22 cellular contexts compared by ENCODE assay signal in the genomic region with DNA sequence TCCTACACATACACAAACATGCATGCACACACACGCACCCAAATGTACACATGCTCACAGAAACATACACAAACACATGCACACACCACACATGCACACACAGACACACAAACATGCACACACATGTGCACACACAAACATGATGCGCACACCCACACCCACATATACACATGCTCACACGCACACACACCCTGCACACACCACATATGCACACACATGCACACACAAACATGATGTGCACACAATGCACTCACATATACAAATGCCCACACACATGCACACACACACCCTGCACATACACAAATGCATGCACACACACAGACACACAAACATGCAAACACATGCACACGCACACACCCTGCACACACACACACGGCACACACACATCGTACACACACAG. TPM values are rescaled to one million over a fixed set of nuclear protein-coding genes. Genes with fewer than 3 reads are reported as not detected.
DNase-seq lines count a peak whose midpoint lies in the region; ATAC-seq, FAIRE-seq and TF ChIP-seq lines count a peak whose summit lies in the region.
"Had no signal": no experiment of that assay in that cellular context is flagged by ENCODE, and none has a peak within 500 bp of the region (broad histone marks: within the 10 kb centered on the region; RNA-seq: fewer than 3 reads in every experiment).

No MANE protein-coding gene starts in this region.

- in situ Hi-C loops in HepG2 (cut with HindIII; ENCODE audit: extremely low pct_ligation_motif_present, low pct_unique_long_range_greater_than_20kb) (no loop called here), K562 (cut with MboI) (no loop called here)

- TF ChIP-seq CTCF in HepG2 (CRISPR knock-in tag; IDR thresholded peaks at IDR 0.05) (no peak), right lobe of liver (IDR thresholded peaks at IDR 0.05) (no peak), K562 (IDR thresholded peaks at IDR 0.05 in 2 of 3, conservative IDR thresholded peaks at IDR 0.05 in 1 of 3; ENCODE audit: insufficient read depth in 2 of 3, low read depth in 1 of 3, low read length in 3 of 3) (no peak), left lung (IDR thresholded peaks at IDR 0.05) (no peak), colonic mucosa (IDR thresholded peaks at IDR 0.05) (no peak)

- H3K14ac ChIP-seq in mesenchymal stem cell (ENCODE audit: low read length in 2 of 2) = peak overlapping the region in 1 of 2 experiments; percentile 94

- intact Hi-C loops in HepG2 (cut with micrococcal nuclease; ENCODE audit: unreplicated experiment) = no loop called here
- intact Hi-C loops in right lobe of liver (cut with DNase I) = no loop called here
- intact Hi-C loops in K562 (cut with micrococcal nuclease) = no loop called here
- intact Hi-C loops in left lung (cut with DNase I) = no loop called here
- intact Hi-C loops in colonic mucosa (cut with DNase I) = no loop called here

- no peak overlapping the region for H2BK15ac ChIP-seq in mesenchymal stem cell (ENCODE audit: low read depth, poor library complexity, severe bottlenecking)

- H2BK12ac ChIP-seq in mesenchymal stem cell (ENCODE audit: low read length in 2 of 2) = peak overlapping the region in 1 of 2 experiments; percentile 35

- H3K4ac ChIP-seq in mesenchymal stem cell (ENCODE audit: low read depth in 1 of 2, low read length in 2 of 2) = no peak overlapping the region

- TF ChIP-seq EP300 in HepG2 (IDR thresholded peaks at IDR 0.05; ENCODE audit: low read depth in 2 of 2, low read length in 2 of 2) = no peak
- TF ChIP-seq EP300 in HepG2 (CRISPR knock-in tag; IDR thresholded peaks at IDR 0.05; ENCODE audit: borderline replicate concordance) = no peak
- no peak for TF ChIP-seq EP300 in K562 (IDR thresholded peaks at IDR 0.05; ENCODE audit: low read length)

- H3K27me3 ChIP-seq in HepG2 (ENCODE audit: control insufficient read depth in 1 of 2, insufficient read depth in 2 of 2, low read length in 2 of 2) = peaks cover 0 to 11% of the 10 kb centered on the region in 2 experiments; a peak in 2 of 5 replicates
- no peaks in the 10 kb centered on the region for H3K27me3 ChIP-seq in right lobe of liver
- no peaks in the 10 kb centered on the region for H3K27me3 ChIP-seq in K562 (ENCODE audit: control insufficient read depth in 2 of 2, insufficient read depth in 2 of 2, low read length in 2 of 2)
- no peaks in the 10 kb centered on the region for H3K27me3 ChIP-seq in mesenchymal stem cell (ENCODE audit: control insufficient read depth in 1 of 2, insufficient read depth in 1 of 2, low read length in 2 of 2)
- no peaks in the 10 kb centered on the region for H3K27me3 ChIP-seq in left lung
- H3K27me3 ChIP-seq in colonic mucosa = no peaks in the 10 kb centered on the region

- H3K4me2 ChIP-seq in HepG2 (ENCODE audit: low read depth, low read length) (no peak overlapping the region), K562 (ENCODE audit: insufficient read depth, low read length) (peak overlapping the region; percentile 12; the same call in 1 of the 2 replicates), mesenchymal stem cell (ENCODE audit: low read length, poor library complexity, severe bottlenecking) (no peak overlapping the region)
- H3K4me2 ChIP-seq: KMS-11 had no signal

- no peak overlapping the region for H2BK120ac ChIP-seq in mesenchymal stem cell (ENCODE audit: low read depth, low read length)

- no peak overlapping the region for H2AK5ac ChIP-seq in mesenchymal stem cell (ENCODE audit: low read length, severe bottlenecking)

- H4K8ac ChIP-seq in mesenchymal stem cell (ENCODE audit: low read length) = no peak overlapping the region

- H3K23ac ChIP-seq in mesenchymal stem cell (ENCODE audit: low read length in 2 of 2) = no peak overlapping the region

- no peak overlapping the region for H3K27ac ChIP-seq in HepG2 (ENCODE audit: extremely low read length, insufficient read depth, low read length)
- no peak overlapping the region for H3K27ac ChIP-seq in right lobe of liver
- H3K27ac ChIP-seq in K562 (ENCODE audit: extremely low read depth, low read depth, low read length) = no peak overlapping the region
- no peak overlapping the region for H3K27ac ChIP-seq in mesenchymal stem cell (ENCODE audit: low read length, poor library complexity, severe bottlenecking)
- no peak overlapping the region for H3K27ac ChIP-seq in left lung
- no peak overlapping the region for H3K27ac ChIP-seq in colonic mucosa
- H3K27ac ChIP-seq: KMS-11 had no signal

- H3K9me1 ChIP-seq in K562 (ENCODE audit: control insufficient read depth, insufficient read depth, low read length) = no peaks in the 10 kb centered on the region

- POLR2A ChIA-PET in HepG2 (lab: Yijun Ruan, JAX) = no interaction called here
- POLR2A ChIA-PET in K562 (lab: Yijun Ruan, JAX) = interaction anchor here (0.9 kb wide), 1 partner anchor 9 kb away, joined by 3 read pairs; no protein-coding TSS in a partner anchor

- H2BK5ac ChIP-seq in mesenchymal stem cell (ENCODE audit: low read depth, low read length, poor library complexity, severe bottlenecking) = no peak overlapping the region

- WGBS in HepG2 (ENCODE audit: low lambda C conversion rate) = 64% methylated on average over 6 of the region's 6 CpGs
- WGBS in right lobe of liver (ENCODE audit: insufficient coverage, low coverage, low lambda C conversion rate, missing lambda C conversion rate) = 93% methylated on average over 4 of the region's 6 CpGs
- 71% methylated on average over 5 of the region's 6 CpGs for WGBS in K562 (ENCODE audit: insufficient coverage, low coverage, missing lambda C conversion rate)
- WGBS in mesenchymal stem cell = 96% methylated on average over 6 of the region's 6 CpGs

- H4K91ac ChIP-seq in mesenchymal stem cell (ENCODE audit: low read length) = peak overlapping the region; percentile 76

- H3K9me3 ChIP-seq in HepG2 (ENCODE audit: low read length) (no peaks in the 10 kb centered on the region), right lobe of liver (no peaks in the 10 kb centered on the region), K562 (replicated peaks; ENCODE audit: control insufficient read depth, insufficient read depth, low read depth, low read length) (peaks cover 6% of the 10 kb centered on the region; the same call in 1 of the 2 replicates), mesenchymal stem cell (ENCODE audit: control insufficient read depth, low read length) (peaks cover 7% of the 10 kb centered on the region), left lung (no peaks in the 10 kb centered on the region), colonic mucosa (no peaks in the 10 kb centered on the region)

- H3K36me3 ChIP-seq in HepG2 (replicated peaks in 1 of 2; ENCODE audit: control insufficient read depth in 1 of 2, insufficient read depth in 2 of 2, low read length in 2 of 2) (no peaks in the 10 kb centered on the region), right lobe of liver (no peaks in the 10 kb centered on the region), K562 (ENCODE audit: control insufficient read depth, insufficient read depth, low read length) (no peaks in the 10 kb centered on the region), mesenchymal stem cell (ENCODE audit: control insufficient read depth in 1 of 2, insufficient read depth in 2 of 2, low read depth in 1 of 2, low read length in 2 of 2) (no peaks in the 10 kb centered on the region), left lung (no peaks in the 10 kb centered on the region), colonic mucosa (no peaks in the 10 kb centered on the region)

- BruUV-seq in HepG2 (replicated peaks; lab: Mats Ljungman, UMichigan) (no TSS peak), K562 (replicated peaks; lab: Mats Ljungman, UMichigan) (no TSS peak)

- no peaks in the 10 kb centered on the region for H4K20me1 ChIP-seq in HepG2 (ENCODE audit: insufficient read depth, low read length)
- H4K20me1 ChIP-seq in K562 (replicated peaks; ENCODE audit: control insufficient read depth, insufficient read depth, low read length) = no peaks in the 10 kb centered on the region

- CTCF ChIA-PET in HepG2 (lab: Yijun Ruan, JAX; ENCODE audit: low intra/inter-chr PET ratio, low total read pairs) (no interaction called here), K562 (lab: Yijun Ruan, JAX; ENCODE audit: low intra/inter-chr PET ratio) (no interaction called here)

- peak overlapping the region in 1 of 2 experiments; percentile 69 for H3K18ac ChIP-seq in mesenchymal stem cell (ENCODE audit: low read depth in 1 of 2, low read length in 2 of 2)

- TF ChIP-seq RAD21 in HepG2 (CRISPR knock-in tag; IDR thresholded peaks at IDR 0.05) (no peak), K562 (CRISPR knock-in tag; conservative IDR thresholded peaks at IDR 0.05 in 1 of 2, IDR thresholded peaks at IDR 0.05 in 1 of 2) (no peak)

- no peaks in the 10 kb centered on the region for H3K79me2 ChIP-seq in HepG2 (ENCODE audit: insufficient read depth, low read length)
- no peaks in the 10 kb centered on the region for H3K79me2 ChIP-seq in K562 (ENCODE audit: control insufficient read depth, insufficient read depth, low read length)

- FAIRE-seq in HepG2 (lab: Jason Lieb, UNC) (peak; percentile 21), K562 (lab: Jason Lieb, UNC) (peak; percentile 48), urothelium cell line (lab: Jason Lieb, UNC) (peak; percentile 96)
- FAIRE-seq: RCC 7860 had no signal

- TF ChIP-seq POLR2A in HepG2 (IDR thresholded peaks at IDR 0.05; ENCODE audit: insufficient read depth in 1 of 2, low read depth in 2 of 2, low read length in 2 of 2) (no peak), right lobe of liver (IDR thresholded peaks at IDR 0.05) (no peak), K562 (conservative IDR thresholded peaks at IDR 0.05) (no peak)

- H3K79me1 ChIP-seq in mesenchymal stem cell (replicated peaks; ENCODE audit: low read length, poor library complexity, severe bottlenecking) = no peaks in the 10 kb centered on the region

- H2AFZ ChIP-seq in HepG2 (ENCODE audit: low read length) (no peak overlapping the region), K562 (ENCODE audit: low read depth, low read length) (no peak overlapping the region), mesenchymal stem cell (ENCODE audit: low read depth, low read length) (no peak overlapping the region)

- DNase-seq in HepG2 (ENCODE audit: low spot score) (no peak), right lobe of liver (no peak), K562 (ENCODE audit: extremely low read depth in 1 of 4, low spot score in 3 of 4) (no peak), mesenchymal stem cell (no peak), urothelium cell line (ENCODE audit: low spot score) (no peak), left lung (no peak), colonic mucosa (no peak)
- DNase-seq: CD4-positive, alpha-beta T cell; DMS153; GDM1; GOT3; NCI-H1048; NCI-H1436; NCI-H2029; NCI-H2171; NCI-H526 treated with DMSO at 0.1 percent for 48 hours; NK-92 treated with Interleukin-12 subunit alpha and Interleukin-12 subunit beta, amount 100 ng/mL, for 24 hours had no signal

- H3K9ac ChIP-seq in HepG2 (ENCODE audit: insufficient read depth, low read depth, low read length) (no peak overlapping the region), K562 (ENCODE audit: insufficient read depth in 1 of 2, low read depth in 2 of 2, low read length in 2 of 2) (no peak overlapping the region), mesenchymal stem cell (ENCODE audit: low read length) (no peak overlapping the region), colonic mucosa (ENCODE audit: low read depth in 2 of 2, low read length in 2 of 2) (no peak overlapping the region)
- H3K9ac ChIP-seq: KMS-11 had no signal

- no peak for ATAC-seq in HepG2
- ATAC-seq in right lobe of liver = no peak
- no peak for ATAC-seq in K562
- no peak for ATAC-seq in left lung
- ATAC-seq in GM21360 (IDR thresholded peaks at IDR 0.05; ENCODE audit: unreplicated experiment) = no peak
- ATAC-seq: Right ventricle myocardium inferior had no signal

- no peak overlapping the region for H3K4me3 ChIP-seq in HepG2 (replicated peaks in 1 of 3; ENCODE audit: insufficient read depth in 1 of 3, low read depth in 2 of 3, low read length in 3 of 3)
- H3K4me3 ChIP-seq in right lobe of liver = no peak overlapping the region
- H3K4me3 ChIP-seq in K562 = no peak overlapping the region
- no peak overlapping the region for H3K4me3 ChIP-seq in mesenchymal stem cell (ENCODE audit: insufficient read depth in 1 of 2, low read depth in 1 of 2, low read length in 2 of 2)
- no peak overlapping the region for H3K4me3 ChIP-seq in left lung
- no peak overlapping the region for H3K4me3 ChIP-seq in colonic mucosa

- peaks cover 33% of the 10 kb centered on the region for H3K4me1 ChIP-seq in HepG2 (ENCODE audit: insufficient read depth, low read length)
- H3K4me1 ChIP-seq in right lobe of liver = no peaks in the 10 kb centered on the region
- H3K4me1 ChIP-seq in K562 (replicated peaks in 1 of 2; ENCODE audit: control insufficient read depth in 2 of 2, insufficient read depth in 2 of 2, low read length in 2 of 2) = peaks cover 6 to 20% of the 10 kb centered on the region in 2 experiments; a peak in 4 of 5 replicates
- H3K4me1 ChIP-seq in mesenchymal stem cell (ENCODE audit: control insufficient read depth, insufficient read depth, low read depth, low read length) = peaks cover 18% of the 10 kb centered on the region
- H3K4me1 ChIP-seq in left lung = no peaks in the 10 kb centered on the region
- peaks cover 17% of the 10 kb centered on the region for H3K4me1 ChIP-seq in colonic mucosa

RNA-seq across cellular contexts. Expression of a gene that starts 7.3 kb away (rescaled TPM):
- total RNA-seq in HepG2 (2016; rRNA removed; fragmentation: Illumina TruSeq; extraction: Trizol) = 2.5 and 3.3 TPM in 2 replicates
- 2.4 and 2.5 TPM in 2 replicates for total RNA-seq in HepG2 (2016; cell fraction: cytosol; rRNA removed; fragmentation: Illumina TruSeq; extraction: Trizol; ENCODE audit: low read depth)
- 2.6 and 3.2 TPM in 2 replicates for total RNA-seq in HepG2 (2016; cell fraction: insoluble cytoplasmic fraction; rRNA removed; fragmentation: Illumina TruSeq; extraction: Trizol)
- total RNA-seq in HepG2 (2016; cell fraction: membrane; rRNA removed; fragmentation: Illumina TruSeq; extraction: Trizol) = 2.0 and 2.7 TPM in 2 replicates
- total RNA-seq in HepG2 (2016; cell fraction: nucleus; rRNA removed; fragmentation: Illumina TruSeq; extraction: Trizol) = 0.84 and 1.2 TPM in 2 replicates
- polyA plus RNA-seq in HepG2 (2011; rRNA removed) = 1.8 and 3.6 TPM in 2 replicates
- polyA plus RNA-seq in HepG2 (2011; cell fraction: cytosol; rRNA removed) = 2.1 and 3.1 TPM in 2 replicates
- polyA plus RNA-seq in HepG2 (2011; cell fraction: nucleus; rRNA removed) = 4.4 and 4.5 TPM in 2 replicates
- polyA plus RNA-seq in HepG2 (2012) = 1.5 and 2.6 TPM in 2 replicates
- 0.59 and 0.61 TPM in 2 replicates for polyA plus RNA-seq in HepG2 (2016; cell fraction: cytosol; fragmentation: Illumina TruSeq; extraction: Trizol; ENCODE audit: low read depth)
- polyA plus RNA-seq in HepG2 (2016; cell fraction: insoluble cytoplasmic fraction; fragmentation: Illumina TruSeq; extraction: Trizol; ENCODE audit: low read depth) = 2.2 and 2.5 TPM in 2 replicates
- polyA plus RNA-seq in HepG2 (2016; cell fraction: membrane; fragmentation: Illumina TruSeq; extraction: Trizol; ENCODE audit: low read depth) = 0.52 and 0.74 TPM in 2 replicates
- 1.3 and 2.1 TPM in 2 replicates for polyA plus RNA-seq in HepG2 (2016; cell fraction: nucleus; fragmentation: Illumina TruSeq; extraction: Trizol; ENCODE audit: insufficient read depth, low read depth)
- polyA minus RNA-seq in HepG2 (2011; rRNA and poly(A)+ RNA removed; ENCODE audit: low replicate concordance) = 5.5 and 12.0 TPM in 2 replicates
- polyA minus RNA-seq in HepG2 (2011; cell fraction: cytosol; rRNA and poly(A)+ RNA removed) = 5.6 and 6.2 TPM in 2 replicates
- 1.2 and 1.9 TPM in 2 replicates for polyA minus RNA-seq in HepG2 (2011; cell fraction: nucleus; rRNA and poly(A)+ RNA removed)
- total RNA-seq in right lobe of liver = 10 to 100 TPM in 3 of 6 experiments, 1 to 10 TPM in 3; 2.7 to 19.8 (median 7.8) TPM
- 0.25 and 1.5 TPM in 2 replicates for total RNA-seq in K562 (2011; cell fraction: chromatin; rRNA removed; ENCODE audit: low replicate concordance)
- 2.9 and 4.7 TPM in 2 replicates for total RNA-seq in K562 (2011; cell fraction: nucleolus; rRNA removed)
- 1.9 and 2.3 TPM in 2 replicates for total RNA-seq in K562 (2011; cell fraction: nucleoplasm; rRNA removed)
- total RNA-seq in K562 (2014; rRNA removed) = 11.9 and 13.6 TPM in 2 replicates
- 0.19 and 0.22 TPM in 2 replicates for total RNA-seq in K562 (2014; rRNA removed; fragmentation: Illumina TruSeq; extraction: Trizol)
- total RNA-seq in K562 (2015; rRNA removed; fragmentation: Illumina TruSeq; extraction: Trizol) = 0.76 and 1.3 TPM in 2 replicates
- 4.9 and 5.7 TPM in 2 replicates for total RNA-seq in K562 (2021)
- 0.52 and 1.6 TPM in 2 replicates for polyA plus RNA-seq in K562 (2011; rRNA removed)
- polyA plus RNA-seq in K562 (2011; cell fraction: cytosol; rRNA removed) = 2.4 and 5.6 TPM in 2 replicates
- 4.3 and 4.5 TPM in 2 replicates for polyA plus RNA-seq in K562 (2011; cell fraction: nucleus; rRNA removed)
- 1.6 and 2.5 TPM in 2 replicates for polyA plus RNA-seq in K562 (2012)
- polyA plus RNA-seq in K562 (2014; fragmentation: Illumina TruSeq; extraction: Trizol) = 0.25 and 0.29 TPM in 2 replicates
- under 1 TPM; 0.14 to 0.18 TPM for polyA plus RNA-seq in K562 (2014; fragmentation: Nextera tagmentation; extraction: Ambion mirVana)
- polyA plus RNA-seq in K562 (2014; rRNA removed) = 4.0 and 4.7 TPM in 2 replicates
- 0.32 and 0.48 TPM in 2 replicates for polyA minus RNA-seq in K562 (2011; rRNA and poly(A)+ RNA removed)
- polyA minus RNA-seq in K562 (2011; cell fraction: cytosol; rRNA and poly(A)+ RNA removed) = 1.7 and 3.7 TPM in 2 replicates
- polyA minus RNA-seq in K562 (2011; cell fraction: nucleus; rRNA and poly(A)+ RNA removed) = 3.2 and 4.7 TPM in 2 replicates
- 26.8 TPM for polyA plus RNA-seq in mesenchymal stem cell (2013, experiment 1 of 2)
- polyA plus RNA-seq in mesenchymal stem cell (2013, experiment 2 of 2) = 26.3 TPM
- total RNA-seq in left lung = 10 to 100 TPM; 17.9 to 21.4 TPM
- 1 to 10 TPM; 9.1 to 9.6 TPM for total RNA-seq in colonic mucosa
- total RNA-seq: Daoy had no signal
